26 cellular contexts compared by ENCODE assay signal in the genomic region with DNA sequence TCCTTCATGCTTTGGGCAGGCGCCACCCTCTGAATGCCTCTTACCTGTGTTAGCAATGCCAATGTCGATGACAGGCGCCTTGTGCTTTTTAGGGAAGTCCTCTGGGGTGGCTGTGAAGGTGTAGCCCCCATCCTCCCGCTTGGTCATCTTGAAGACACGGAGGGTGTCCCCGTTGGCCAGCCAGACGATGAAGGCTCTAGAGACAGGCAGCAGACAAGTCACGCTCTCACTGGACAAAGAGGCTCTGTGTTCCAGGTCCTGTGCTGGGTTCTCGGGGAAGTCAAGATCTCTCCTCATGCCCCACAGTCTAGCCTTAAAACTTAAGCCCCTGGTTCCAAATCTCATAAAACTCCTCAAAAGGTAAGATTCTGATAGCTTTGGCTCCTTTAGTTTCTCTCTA. TPM values are rescaled to one million over a fixed set of nuclear protein-coding genes. Genes with fewer than 3 reads are reported as not detected.
"Had no signal": no experiment of that assay in that cellular context is flagged by ENCODE, and none has a peak within 500 bp of the region (broad histone marks: within the 10 kb centered on the region; RNA-seq: fewer than 3 reads in every experiment).

No MANE protein-coding gene starts in this region.

- H3K27ac ChIP-seq: ascending aorta, body of pancreas, VCaP had no signal

- H3K4me3 Mint-ChIP-seq: activated CD4-positive, alpha-beta memory T cell treated with anti-CD3 and anti-CD28 coated beads for 36 hours; activated CD4-positive, alpha-beta T cell treated with anti-CD3 and anti-CD28 coated beads, Interleukin-2, amount 10 ng/mL, durations not matched to agents 7 days and 5 days; activated naive CD4-positive, alpha-beta T cell treated with anti-CD3 and anti-CD28 coated beads, Interleukin-2, amount 10 ng/mL, durations not matched to agents 7 days and 5 days; activated naive CD8-positive, alpha-beta T cell treated with anti-CD3 and anti-CD28 coated beads, Interleukin-2, amount 10 ng/mL, durations not matched to agents 7 days and 5 days; activated T-cell treated with anti-CD3 and anti-CD28 coated beads, Interleukin-2, amount 50 U/mL, for 72 hours had no signal

- H3K9me3 Mint-ChIP-seq: activated CD4-positive, alpha-beta memory T cell treated with anti-CD3 and anti-CD28 coated beads for 36 hours; activated CD4-positive, alpha-beta T cell treated with anti-CD3 and anti-CD28 coated beads, Interleukin-2, amount 10 ng/mL, durations not matched to agents 7 days and 5 days; activated naive CD4-positive, alpha-beta T cell treated with anti-CD3 and anti-CD28 coated beads, Interleukin-2, amount 10 ng/mL, durations not matched to agents 7 days and 5 days; activated naive CD8-positive, alpha-beta T cell treated with anti-CD3 and anti-CD28 coated beads, Interleukin-2, amount 10 ng/mL, durations not matched to agents 7 days and 5 days; activated T-cell treated with anti-CD3 and anti-CD28 coated beads, Interleukin-2, amount 50 U/mL, for 72 hours; activated T-helper 2 cell treated with anti-CD3 and anti-CD28 coated beads, Interferon-gamma antibody, Interleukin-2, Interleukin-4, amounts not matched to agents 10 μg/mL and 5 μg/mL and 100 μg/mL, durations not matched to agents 14 hours and 24 hours and 36 hours had no signal

- H3K9me3 ChIP-seq: ascending aorta, body of pancreas, MG63, SK-N-SH had no signal

- H3K4me3 ChIP-seq: ascending aorta, body of pancreas, MG63 had no signal

- ATAC-seq: activated T-cell treated with anti-CD3 and anti-CD28 coated beads, Interleukin-2, amount 50 U/mL, for 72 hours; body of pancreas; PC-3; Right ventricle myocardium inferior had no signal

- H3K27me3 Mint-ChIP-seq: activated CD4-positive, alpha-beta memory T cell treated with anti-CD3 and anti-CD28 coated beads for 36 hours; activated CD4-positive, alpha-beta T cell treated with anti-CD3 and anti-CD28 coated beads, Interleukin-2, amount 10 ng/mL, durations not matched to agents 7 days and 5 days; activated naive CD4-positive, alpha-beta T cell treated with anti-CD3 and anti-CD28 coated beads, Interleukin-2, amount 10 ng/mL, durations not matched to agents 7 days and 5 days; activated naive CD8-positive, alpha-beta T cell treated with anti-CD3 and anti-CD28 coated beads, Interleukin-2, amount 10 ng/mL, durations not matched to agents 7 days and 5 days had no signal

- DNase-seq: activated CD4-positive, alpha-beta memory T cell treated with anti-CD3 and anti-CD28 coated beads for 36 hours; activated CD4-positive, alpha-beta T cell treated with anti-CD3 and anti-CD28 coated beads, Interleukin-2, amount 10 ng/mL, durations not matched to agents 7 days and 5 days; activated CD4-positive, CD25-positive, alpha-beta regulatory T cell; activated CD8-positive, alpha-beta memory T cell treated with anti-CD3 and anti-CD28 coated beads for 24 hours; activated gamma-delta T cell treated with Interleukin-2 at 50 U/mL for 16 hours; activated naive CD8-positive, alpha-beta T cell treated with anti-CD3 and anti-CD28 coated beads, Interleukin-2, amount 10 ng/mL, durations not matched to agents 7 days and 5 days; activated T-cell treated with anti-CD3 and anti-CD28 coated beads, Interleukin-2, amount 50 U/mL, for 72 hours; body of pancreas; MG63; MV-4-11; NCI-H1092 treated with DMSO at 0.1 percent for 48 hours; NCI-H1417 treated with DMSO at 0.1 percent for 48 hours; NCI-H1694; NCI-H2029; NCI-H524; PC-3; SK-N-SH; T-helper 1 cell had no signal

- H3K27me3 ChIP-seq: ascending aorta, body of pancreas, MG63 had no signal

- H3K27ac Mint-ChIP-seq: activated CD4-positive, alpha-beta memory T cell treated with anti-CD3 and anti-CD28 coated beads for 36 hours; activated CD4-positive, alpha-beta T cell treated with anti-CD3 and anti-CD28 coated beads, Interleukin-2, amount 10 ng/mL, durations not matched to agents 7 days and 5 days; activated naive CD4-positive, alpha-beta T cell treated with anti-CD3 and anti-CD28 coated beads, Interleukin-2, amount 10 ng/mL, durations not matched to agents 7 days and 5 days; activated naive CD8-positive, alpha-beta T cell treated with anti-CD3 and anti-CD28 coated beads, Interleukin-2, amount 10 ng/mL, durations not matched to agents 7 days and 5 days; activated T-cell treated with anti-CD3 and anti-CD28 coated beads, Interleukin-2, amount 50 U/mL, for 72 hours; activated T-helper 2 cell treated with anti-CD3 and anti-CD28 coated beads, Interferon-gamma antibody, Interleukin-2, Interleukin-4, amounts not matched to agents 10 μg/mL and 5 μg/mL and 100 μg/mL, durations not matched to agents 14 hours and 24 hours and 36 hours had no signal

RNA-seq across cellular contexts. Expression of gene MLXIPL, which starts 51.0 kb away (rescaled TPM):
- total RNA-seq: activated CD4-positive, alpha-beta memory T cell treated with anti-CD3 and anti-CD28 coated beads for 36 hours; activated CD4-positive, alpha-beta T cell treated with anti-CD3 and anti-CD28 coated beads, Interleukin-2, amount 10 ng/mL, durations not matched to agents 7 days and 5 days; activated naive CD8-positive, alpha-beta T cell treated with anti-CD3 and anti-CD28 coated beads, Interleukin-2, amount 10 ng/mL, durations not matched to agents 7 days and 5 days; activated T-helper 2 cell treated with anti-CD3 and anti-CD28 coated beads, Interferon-gamma antibody, Interleukin-2, Interleukin-4, amounts not matched to agents 10 μg/mL and 5 μg/mL and 100 μg/mL, durations not matched to agents 14 hours and 24 hours and 36 hours; bronchial epithelial cell; RPMI7951; T-helper 2 cell treated with Interferon-gamma antibody and Interleukin-4, amounts not matched to agents 100 ng/mL and 5 ng/mL, for 36 hours had no signal
